19 cellular contexts compared by ENCODE assay signal in genomic region chr10:28139138-28139537, GRCh38.
A peak's percentile ranks its signal among the peaks of the same experiment; 100 is the strongest.
DNase-seq lines count a peak whose midpoint lies in the region; ATAC-seq and TF ChIP-seq lines count a peak whose summit lies in the region.
"Had no signal": no experiment of that assay in that cellular context is flagged by ENCODE, and none has a peak within 500 bp of the region (broad histone marks: within the 10 kb centered on the region; RNA-seq: fewer than 3 reads in every experiment).

No MANE protein-coding gene starts in this region.

- H2BK15ac ChIP-seq in mesenchymal stem cell (ENCODE audit: low read depth, poor library complexity, severe bottlenecking): no peak overlapping the region

- no peak overlapping the region for H3K14ac ChIP-seq in mesenchymal stem cell (ENCODE audit: low read length in 2 of 2)

- peak overlapping the region in 1 of 2 experiments; percentile 47 for H2BK12ac ChIP-seq in mesenchymal stem cell (ENCODE audit: low read length in 2 of 2)

- H3K79me1 ChIP-seq in mesenchymal stem cell (replicated peaks; ENCODE audit: low read length, poor library complexity, severe bottlenecking): no peaks in the 10 kb centered on the region

- H2AK5ac ChIP-seq in mesenchymal stem cell (ENCODE audit: low read length, severe bottlenecking): no peak overlapping the region

- H3K27ac ChIP-seq in brain microvascular endothelial cell: no peak overlapping the region
- H3K27ac ChIP-seq in mesenchymal stem cell (ENCODE audit: low read length, poor library complexity, severe bottlenecking): peak overlapping the region; percentile 81
- H3K27ac ChIP-seq: gastroesophageal sphincter, prostate gland, tibial nerve had no signal

- no peak for ATAC-seq in HG03457 (IDR thresholded peaks at IDR 0.05; ENCODE audit: unreplicated experiment)
- ATAC-seq in GM21528 (IDR thresholded peaks at IDR 0.05; ENCODE audit: low FRiP score, unreplicated experiment): no peak
- no peak for ATAC-seq in HG03378 (IDR thresholded peaks at IDR 0.05; ENCODE audit: unreplicated experiment)
- ATAC-seq: gastroesophageal sphincter; naive thymus-derived CD8-positive, alpha-beta T cell; stimulated activated naive B cell treated with anti-CD40 and anti-IgM and Interleukin-4, amounts not matched to agents 10 μg/mL and 1 μg/mL and 100 μg/mL, for 72 hours had no signal

- no peak overlapping the region for H3K4me2 ChIP-seq in mesenchymal stem cell (ENCODE audit: low read length, poor library complexity, severe bottlenecking)

- TF ChIP-seq CTCF in AG10803 (conservative IDR thresholded peaks at IDR 0.05; ENCODE audit: low read length) (no peak), brain microvascular endothelial cell (IDR thresholded peaks at IDR 0.05; ENCODE audit: low read depth, low read length, missing control alignments) (no peak)

- no peak overlapping the region for H2BK5ac ChIP-seq in mesenchymal stem cell (ENCODE audit: low read depth, low read length, poor library complexity, severe bottlenecking)

- no peak overlapping the region for H3K23ac ChIP-seq in mesenchymal stem cell (ENCODE audit: low read length in 2 of 2)

- no peak overlapping the region for H4K8ac ChIP-seq in mesenchymal stem cell (ENCODE audit: low read length)

- no peak overlapping the region for H4K91ac ChIP-seq in mesenchymal stem cell (ENCODE audit: low read length)

- no peaks in the 10 kb centered on the region for H3K4me1 ChIP-seq in mesenchymal stem cell (ENCODE audit: control insufficient read depth, insufficient read depth, low read depth, low read length)
- H3K4me1 ChIP-seq: prostate gland, tibial nerve had no signal

- DNase-seq in AG10803 (ENCODE audit: low read depth) (peak; percentile 46), LHCN-M2 (ENCODE audit: low read depth) (peak; percentile 60), brain microvascular endothelial cell (peak; percentile 14), mesenchymal stem cell (peak; percentile 38), NCI-H2171 treated with DMSO at 0.1 percent for 48 hours (lab: John Stamatoyannopoulos, UW) (no peak)
- DNase-seq: activated CD4-positive, alpha-beta T cell treated with anti-CD3 and anti-CD28 coated beads, Interleukin-2, amount 50 U/mL, for 4 hours; activated T-cell treated with anti-CD3 and anti-CD28 coated beads, Interleukin-2, amount 50 U/mL, for 24 hours; CD4-positive, CD25-positive, alpha-beta regulatory T cell; DMS79 treated with DMSO at 0.1 percent for 48 hours; naive thymus-derived CD8-positive, alpha-beta T cell; NCI-H2081; NCI-H526 treated with DMSO at 0.1 percent for 48 hours; stimulated activated naive B cell treated with anti-CD40 and anti-IgM and Interleukin-4, amounts not matched to agents 10 μg/mL and 1 μg/mL and 100 μg/mL, for 72 hours had no signal

- WGBS in mesenchymal stem cell: 30% methylated on average over 2 of the region's 2 CpGs

- no peaks in the 10 kb centered on the region for H3K27me3 ChIP-seq in brain microvascular endothelial cell (replicated peaks)
- no peaks in the 10 kb centered on the region for H3K27me3 ChIP-seq in mesenchymal stem cell (ENCODE audit: control insufficient read depth in 1 of 2, insufficient read depth in 1 of 2, low read length in 2 of 2)
- H3K27me3 ChIP-seq: gastroesophageal sphincter, tibial nerve had no signal

- H3K9ac ChIP-seq in mesenchymal stem cell (ENCODE audit: low read length): no peak overlapping the region

- peaks cover 13% of the 10 kb centered on the region for H3K9me3 ChIP-seq in mesenchymal stem cell (ENCODE audit: control insufficient read depth, low read length)
- H3K9me3 ChIP-seq: prostate gland had no signal

- no peak overlapping the region for H2BK120ac ChIP-seq in mesenchymal stem cell (ENCODE audit: low read depth, low read length)

- no peak overlapping the region for H3K18ac ChIP-seq in mesenchymal stem cell (ENCODE audit: low read depth in 1 of 2, low read length in 2 of 2)

- H3K36me3 ChIP-seq in brain microvascular endothelial cell (replicated peaks) (no peaks in the 10 kb centered on the region), mesenchymal stem cell (ENCODE audit: control insufficient read depth in 1 of 2, insufficient read depth in 2 of 2, low read depth in 1 of 2, low read length in 2 of 2) (no peaks in the 10 kb centered on the region)
- H3K36me3 ChIP-seq: gastroesophageal sphincter, prostate gland, tibial nerve had no signal

- in situ Hi-C loops in brain microvascular endothelial cell (cut with HindIII; ENCODE audit: low pct_ligation_motif_present, low sequenced_read_pairs): no loop called here

- no peak overlapping the region for H3K4ac ChIP-seq in mesenchymal stem cell (ENCODE audit: low read depth in 1 of 2, low read length in 2 of 2)

- H3K4me3 ChIP-seq in AG10803 (ENCODE audit: low read length) (no peak overlapping the region), brain microvascular endothelial cell (ENCODE audit: low read depth, low read length) (no peak overlapping the region), mesenchymal stem cell (ENCODE audit: insufficient read depth in 1 of 2, low read depth in 1 of 2, low read length in 2 of 2) (no peak overlapping the region)
- H3K4me3 ChIP-seq: gastroesophageal sphincter, prostate gland, tibial nerve had no signal

- no peak overlapping the region for H2AFZ ChIP-seq in mesenchymal stem cell (ENCODE audit: low read depth, low read length)
